In genomic region chr14:76782115-76782884, GRCh38 we compare ENCODE assay signal across 16 cellular contexts. TPM values are rescaled to one million over a fixed set of nuclear protein-coding genes. Genes with fewer than 3 reads are reported as not detected.
DNase-seq lines count a peak whose midpoint lies in the region; ATAC-seq and TF ChIP-seq lines count a peak whose summit lies in the region.
"Had no signal": no experiment of that assay in that cellular context is flagged by ENCODE, and none has a peak within 500 bp of the region (broad histone marks: within the 10 kb centered on the region; RNA-seq: fewer than 3 reads in every experiment).

No MANE protein-coding gene starts in this region.

- intact Hi-C loops in activated CD4-positive, alpha-beta T cell treated with anti-CD3 and anti-CD28 coated beads, Interleukin-2, amount 10 ng/mL, durations not matched to agents 24 days and 14 days (cut with micrococcal nuclease) = no loop called here
- intact Hi-C loops in left lung (cut with DNase I) = loop anchor here in 1 of 2 donors (10.0 kb wide), 1 partner anchor 67 kb away; no protein-coding TSS in a partner anchor

- H3K4me3 ChIP-seq in left lung (no peak overlapping the region), stomach smooth muscle (ENCODE audit: low read length in 2 of 2) (no peak overlapping the region)
- H3K4me3 ChIP-seq: A549 had no signal

- no peak for ATAC-seq in left lung
- ATAC-seq: A549 had no signal

- peaks cover 40% of the 10 kb centered on the region for H3K4me1 Mint-ChIP-seq in activated CD4-positive, alpha-beta T cell treated with anti-CD3 and anti-CD28 coated beads, Interleukin-2, amount 10 ng/mL, durations not matched to agents 24 days and 14 days
- H3K4me1 Mint-ChIP-seq in activated naive CD8-positive, alpha-beta T cell (ENCODE audit: low read depth) = peaks cover 14% of the 10 kb centered on the region
- no peaks in the 10 kb centered on the region for H3K4me1 Mint-ChIP-seq in progenitor cell of endocrine pancreas (ENCODE audit: low read depth)

- TF ChIP-seq CTCF in left lung (IDR thresholded peaks at IDR 0.05) (no peak), progenitor cell of endocrine pancreas (IDR thresholded peaks at IDR 0.05; ENCODE audit: unreplicated experiment) (no peak)

- H3K27ac ChIP-seq in left lung (peak overlapping the region; percentile 3 to 6), stomach smooth muscle (ENCODE audit: low read length) (peak overlapping the region; percentile 24)
- H3K27ac ChIP-seq: A549, foreskin keratinocyte, parathyroid adenoma had no signal

- no peaks in the 10 kb centered on the region for H3K27me3 ChIP-seq in left lung
- H3K27me3 ChIP-seq in stomach smooth muscle (ENCODE audit: control insufficient read depth in 1 of 2, insufficient read depth in 2 of 2, low read length in 2 of 2) = no peaks in the 10 kb centered on the region

- H3K9me3 ChIP-seq in left lung (no peaks in the 10 kb centered on the region), stomach smooth muscle (ENCODE audit: control insufficient read depth in 2 of 2, low read length in 2 of 2) (no peaks in the 10 kb centered on the region)
- H3K9me3 ChIP-seq: A549 had no signal

- no peaks in the 10 kb centered on the region for H3K27me3 Mint-ChIP-seq in activated CD4-positive, alpha-beta T cell treated with anti-CD3 and anti-CD28 coated beads, Interleukin-2, amount 10 ng/mL, durations not matched to agents 24 days and 14 days
- H3K27me3 Mint-ChIP-seq in activated naive CD8-positive, alpha-beta T cell = no peaks in the 10 kb centered on the region
- no peaks in the 10 kb centered on the region for H3K27me3 Mint-ChIP-seq in progenitor cell of endocrine pancreas

- H3K9ac ChIP-seq in stomach smooth muscle (ENCODE audit: low read length in 2 of 2) = no peak overlapping the region
- H3K9ac ChIP-seq: parathyroid adenoma had no signal

- no peaks in the 10 kb centered on the region for H3K9me3 Mint-ChIP-seq in activated CD4-positive, alpha-beta T cell treated with anti-CD3 and anti-CD28 coated beads, Interleukin-2, amount 10 ng/mL, durations not matched to agents 24 days and 14 days
- H3K9me3 Mint-ChIP-seq in activated naive CD8-positive, alpha-beta T cell (ENCODE audit: low read depth) = no peaks in the 10 kb centered on the region
- H3K9me3 Mint-ChIP-seq in progenitor cell of endocrine pancreas (ENCODE audit: low read depth) = no peaks in the 10 kb centered on the region

- H3K36me3 ChIP-seq in left lung = peaks cover 0 to 61% of the 10 kb centered on the region in 2 donors
- peaks cover 7 to 19% of the 10 kb centered on the region in 2 donors for H3K36me3 ChIP-seq in stomach smooth muscle (ENCODE audit: control insufficient read depth in 2 of 2, insufficient read depth in 2 of 2, low read length in 2 of 2)

- peak overlapping the region; percentile 79 for H3K27ac Mint-ChIP-seq in activated CD4-positive, alpha-beta T cell treated with anti-CD3 and anti-CD28 coated beads, Interleukin-2, amount 10 ng/mL, durations not matched to agents 24 days and 14 days
- peak overlapping the region; percentile 87 for H3K27ac Mint-ChIP-seq in activated naive CD8-positive, alpha-beta T cell
- H3K27ac Mint-ChIP-seq in progenitor cell of endocrine pancreas = no peak overlapping the region

- H3K4me3 Mint-ChIP-seq in activated CD4-positive, alpha-beta T cell treated with anti-CD3 and anti-CD28 coated beads, Interleukin-2, amount 10 ng/mL, durations not matched to agents 24 days and 14 days = peak overlapping the region; percentile 43
- no peak overlapping the region for H3K4me3 Mint-ChIP-seq in activated naive CD8-positive, alpha-beta T cell
- no peak overlapping the region for H3K4me3 Mint-ChIP-seq in progenitor cell of endocrine pancreas (ENCODE audit: low read depth)

- peaks cover 10% of the 10 kb centered on the region for H3K36me3 Mint-ChIP-seq in activated CD4-positive, alpha-beta T cell treated with anti-CD3 and anti-CD28 coated beads, Interleukin-2, amount 10 ng/mL, durations not matched to agents 24 days and 14 days (ENCODE audit: low read depth)
- no peaks in the 10 kb centered on the region for H3K36me3 Mint-ChIP-seq in activated naive CD8-positive, alpha-beta T cell
- peaks cover 36% of the 10 kb centered on the region for H3K36me3 Mint-ChIP-seq in progenitor cell of endocrine pancreas (ENCODE audit: insufficient read depth)

- H3K4me1 ChIP-seq in left lung = peaks cover 3 to 44% of the 10 kb centered on the region in 2 donors
- peaks cover 7% of the 10 kb centered on the region for H3K4me1 ChIP-seq in stomach smooth muscle (ENCODE audit: control insufficient read depth, insufficient read depth, low read length)
- H3K4me1 ChIP-seq: A549, foreskin keratinocyte had no signal

- DNase-seq in activated CD4-positive, alpha-beta T cell treated with anti-CD3 and anti-CD28 coated beads, Interleukin-2, amount 10 ng/mL, durations not matched to agents 24 days and 14 days = no peak
- DNase-seq in activated CD4-positive, alpha-beta T cell treated with anti-CD3 and anti-CD28 coated beads for 48 hours = no peak
- DNase-seq in left lung (no peak), progenitor cell of endocrine pancreas (ENCODE audit: low spot score, unreplicated experiment) (no peak), GM19238 (ENCODE audit: insufficient read length, low spot score) (no peak), NCI-H2107 (lab: John Stamatoyannopoulos, UW) (no peak)
- DNase-seq: activated T-cell treated with anti-CD3 and anti-CD28 coated beads, Interleukin-2, amount 50 U/mL, for 1 hour; DMS79 treated with DMSO at 0.1 percent for 48 hours; kidney glomerular epithelial cell; stimulated activated naive CD4-positive, alpha-beta T cell treated with Interleukin-2 at 50 U/mL for 16 hours had no signal

RNA-seq across cellular contexts. Expression of gene VASH1, which starts 21.0 kb away (rescaled TPM):
- total RNA-seq in activated CD4-positive, alpha-beta T cell treated with anti-CD3 and anti-CD28 coated beads, Interleukin-2, amount 10 ng/mL, durations not matched to agents 24 days and 14 days = 5.8 and 6.9 TPM in 2 replicates
- total RNA-seq in left lung (10 to 100 TPM; 26.5 to 29.3 TPM), progenitor cell of endocrine pancreas (37.1 and 43.2 TPM in 2 replicates)

RNA-seq across cellular contexts. Expression of gene ANGEL1, which starts 30.4 kb away (rescaled TPM):
- 16.4 and 17.2 TPM in 2 replicates for total RNA-seq in activated CD4-positive, alpha-beta T cell treated with anti-CD3 and anti-CD28 coated beads, Interleukin-2, amount 10 ng/mL, durations not matched to agents 24 days and 14 days
- total RNA-seq in left lung (10 to 100 TPM; 18.9 to 21.3 TPM), progenitor cell of endocrine pancreas (121 and 129 TPM in 2 replicates)

RNA-seq across cellular contexts. Expression of gene LRRC74A, which starts 43.9 kb away (rescaled TPM):
- not detected in 2 replicates for total RNA-seq in activated CD4-positive, alpha-beta T cell treated with anti-CD3 and anti-CD28 coated beads, Interleukin-2, amount 10 ng/mL, durations not matched to agents 24 days and 14 days
- total RNA-seq in left lung (not detected), progenitor cell of endocrine pancreas (not detected in 2 replicates)
- total RNA-seq: foreskin keratinocyte; T-helper 2 cell treated with Interferon-gamma antibody and Interleukin-4, amounts not matched to agents 100 ng/mL and 5 ng/mL, for 36 hours had no signal
